ENCODE assay signal across 8 cellular contexts in the genomic region with DNA sequence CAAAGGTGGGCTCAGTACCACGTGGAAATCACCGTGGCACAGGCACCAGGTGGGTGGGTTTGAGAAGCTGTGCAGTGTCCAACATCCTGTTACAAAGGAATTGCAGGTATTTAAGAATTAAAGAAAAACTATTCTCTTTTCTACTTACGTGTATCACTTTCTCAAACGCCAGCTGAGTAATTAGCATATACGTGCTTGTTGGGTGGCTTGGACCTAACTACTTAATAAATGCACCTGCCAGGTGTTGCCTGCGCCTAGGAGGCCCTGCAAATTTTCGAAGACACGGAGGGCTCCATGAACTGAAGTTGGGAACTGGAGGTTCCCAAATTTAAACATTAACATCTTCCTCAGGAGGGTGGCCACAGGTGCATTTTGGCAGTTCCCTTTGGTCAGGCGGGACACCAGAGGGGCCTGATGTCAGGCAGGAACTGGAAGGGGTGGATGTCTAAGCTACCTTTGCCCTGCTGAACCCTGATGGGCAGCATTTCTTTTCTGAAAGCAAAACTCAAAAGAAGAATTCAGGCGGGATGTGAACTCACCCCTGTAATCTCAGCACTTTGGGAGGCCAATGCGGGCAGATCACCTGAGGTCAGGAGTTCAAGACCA.
DNase-seq lines count a peak whose midpoint lies in the region; ATAC-seq, FAIRE-seq and TF ChIP-seq lines count a peak whose summit lies in the region.

No MANE protein-coding gene starts in this region.

- no peak overlapping the region for H3K9ac ChIP-seq in KMS-11

- H3K36me3 ChIP-seq in KMS-11 (ENCODE audit: insufficient read depth) (no peaks in the 10 kb centered on the region), small intestine (ENCODE audit: control insufficient read depth in 2 of 2, insufficient read depth in 2 of 2, low read length in 2 of 2) (no peaks in the 10 kb centered on the region)

- H3K27ac ChIP-seq in KMS-11: no peak overlapping the region
- H3K27ac ChIP-seq in small intestine (ENCODE audit: low read depth in 1 of 2, low read length in 1 of 2): no peak overlapping the region

- H3K9me3 Mint-ChIP-seq in chondrocyte (ENCODE audit: low read depth) (no peaks in the 10 kb centered on the region), osteocyte (ENCODE audit: unreplicated experiment) (no peaks in the 10 kb centered on the region)

- H3K4me1 Mint-ChIP-seq in chondrocyte (ENCODE audit: low read depth): peaks cover 28% of the 10 kb centered on the region
- H3K4me1 Mint-ChIP-seq in osteocyte (ENCODE audit: unreplicated experiment): peaks cover 23% of the 10 kb centered on the region

- H3K4me3 ChIP-seq in KMS-11 (IDR thresholded peaks at IDR 0.05; ENCODE audit: insufficient read depth, low read depth, low read length): peak overlapping the region; percentile 37
- no peak overlapping the region for H3K4me3 ChIP-seq in small intestine (ENCODE audit: low read depth in 1 of 2, low read length in 2 of 2)

- TF ChIP-seq CTCF in KMS-11 (conservative IDR thresholded peaks at IDR 0.05; ENCODE audit: low read depth, low read length) (peak; percentile 36; the same call in 1 of the 2 replicates), chondrocyte (IDR thresholded peaks at IDR 0.05) (peak; percentile 66), osteocyte (IDR thresholded peaks at IDR 0.05) (no peak)

- DNase-seq in chondrocyte (ENCODE audit: low spot score) (no peak), osteocyte (ENCODE audit: extremely low spot score, unreplicated experiment) (peak; percentile 62), germinal center (ENCODE audit: low spot score) (no peak), small intestine (no peak), DMS153 (lab: John Stamatoyannopoulos, UW) (no peak), NCI-H1436 treated with DMSO at 0.1 percent for 48 hours (lab: John Stamatoyannopoulos, UW) (no peak)

- H3K27me3 Mint-ChIP-seq in chondrocyte (ENCODE audit: low read depth): no peaks in the 10 kb centered on the region
- H3K27me3 Mint-ChIP-seq in osteocyte (ENCODE audit: unreplicated experiment): no peaks in the 10 kb centered on the region

- no peak for FAIRE-seq in small intestine (lab: Jason Lieb, UNC)

- H3K79me2 ChIP-seq in KMS-11 (ENCODE audit: insufficient read depth, low read depth): no peaks in the 10 kb centered on the region

- peak; percentile 26 for ATAC-seq in GM19035 (IDR thresholded peaks at IDR 0.05; ENCODE audit: unreplicated experiment)

- no peaks in the 10 kb centered on the region for H3K4me1 ChIP-seq in KMS-11 (ENCODE audit: low read depth, poor library complexity, severe bottlenecking)
- no peaks in the 10 kb centered on the region for H3K4me1 ChIP-seq in small intestine (ENCODE audit: control insufficient read depth in 2 of 2, insufficient read depth in 1 of 2, low read depth in 1 of 2, low read length in 1 of 2)

- peak overlapping the region; percentile 76 for H2AFZ ChIP-seq in KMS-11 (ENCODE audit: low read depth)

- 20 to 45% (median 31%) methylated on average over 11 of the region's 11 CpGs for WGBS in small intestine, 3 donors

- H3K4me3 Mint-ChIP-seq in chondrocyte (ENCODE audit: unreplicated experiment) (peak overlapping the region; percentile 73), osteocyte (ENCODE audit: unreplicated experiment) (peak overlapping the region; percentile 79)

- no peaks in the 10 kb centered on the region for H4K20me1 ChIP-seq in KMS-11 (ENCODE audit: insufficient read depth)

- H3K9me3 ChIP-seq in small intestine (ENCODE audit: control insufficient read depth, low read depth): no peaks in the 10 kb centered on the region

- H3K36me3 Mint-ChIP-seq in chondrocyte (ENCODE audit: low read depth) (no peaks in the 10 kb centered on the region), osteocyte (ENCODE audit: unreplicated experiment) (no peaks in the 10 kb centered on the region)

- H3K27ac Mint-ChIP-seq in chondrocyte (ENCODE audit: unreplicated experiment) (no peak overlapping the region), osteocyte (ENCODE audit: unreplicated experiment) (no peak overlapping the region)

- no peak overlapping the region for H3K4me2 ChIP-seq in KMS-11

- H3K27me3 ChIP-seq in KMS-11 (ENCODE audit: insufficient read depth, low read depth) (no peaks in the 10 kb centered on the region), small intestine (ENCODE audit: control insufficient read depth in 2 of 2, insufficient read depth in 2 of 2, low read length in 2 of 2) (no peaks in the 10 kb centered on the region)
